Comparison of ENCODE assay signal across 1 cellular context in genomic region chr6:99393698-99394531, GRCh38.
A peak's percentile ranks its signal among the peaks of the same experiment; 100 is the strongest.
TF ChIP-seq lines count a peak whose summit lies in the region.

TSS of gene COQ3 (minus strand) at chr6:99394195. CDS start at chr6:99394179, 16 bp downstream.

TF ChIP-seq in GM12878, 131 proteins besides CTCF, POLR2A, EP300 and RAD21 (continued from another document and continues in another):
- peak; percentile 43; the same call in 1 of the 2 replicates for TF ChIP-seq BRCA1 (IDR thresholded peaks at IDR 0.05; ENCODE audit: low read depth, low read length)
- TF ChIP-seq BHLHE40 (IDR thresholded peaks at IDR 0.05; ENCODE audit: borderline replicate concordance in 1 of 2, low read depth in 2 of 2, low read length in 1 of 2): no peak
- TF ChIP-seq ZNF24 (IDR thresholded peaks at IDR 0.05): no peak
- no peak for TF ChIP-seq E2F4 (IDR thresholded peaks at IDR 0.05; ENCODE audit: low read depth, low read length)
- TF ChIP-seq TCF3 (IDR thresholded peaks at IDR 0.05; ENCODE audit: borderline replicate concordance, insufficient read depth, low read depth, low read length): no peak
- TF ChIP-seq RELB (IDR thresholded peaks at IDR 0.05; ENCODE audit: low read depth): peak; percentile 75
- 0 out of 2 replicates have a peak, but pooled peaks have one; percentile 68 for TF ChIP-seq CBX5 (IDR thresholded peaks at IDR 0.05; ENCODE audit: low read depth)
- no peak for TF ChIP-seq TARDBP (IDR thresholded peaks at IDR 0.05; ENCODE audit: borderline replicate concordance)
- no peak for TF ChIP-seq PRDM15 (CRISPR knock-in tag; IDR thresholded peaks at IDR 0.05)
- TF ChIP-seq CUX1 (IDR thresholded peaks at IDR 0.05; ENCODE audit: insufficient replicate concordance, low read depth, low read length): no peak
- TF ChIP-seq ZZZ3 (IDR thresholded peaks at IDR 0.05; ENCODE audit: control insufficient read depth, insufficient read length, low read depth): no peak
- TF ChIP-seq SUZ12 (IDR thresholded peaks at IDR 0.05; ENCODE audit: unreplicated experiment): no peak
- TF ChIP-seq RB1 (IDR thresholded peaks at IDR 0.05; ENCODE audit: borderline replicate concordance): peak; percentile 51; the same call in 1 of the 2 replicates
- TF ChIP-seq ZBTB40 (IDR thresholded peaks at IDR 0.05; ENCODE audit: borderline replicate concordance): peak; percentile 95
- TF ChIP-seq IRF3 (IDR thresholded peaks at IDR 0.05): no peak
- no peak for TF ChIP-seq SUPT20H (IDR thresholded peaks at IDR 0.05; ENCODE audit: borderline replicate concordance, control insufficient read depth, low read depth, low read length)
- no peak for TF ChIP-seq IRF4 (IDR thresholded peaks at IDR 0.05; ENCODE audit: low read depth, low read length)
- TF ChIP-seq ETV6 (conservative IDR thresholded peaks at IDR 0.05 in 1 of 2, IDR thresholded peaks at IDR 0.05 in 1 of 2; ENCODE audit: borderline replicate concordance in 1 of 2, low read depth in 1 of 2): no peak
- no peak for TF ChIP-seq PAX5 (IDR thresholded peaks at IDR 0.05; ENCODE audit: borderline replicate concordance, low read depth, low read length)
- no peak for TF ChIP-seq MAX (IDR thresholded peaks at IDR 0.05; ENCODE audit: low read depth, low read length)
- no peak; the same call in 1 of the 2 replicates for TF ChIP-seq ZBTB33 (IDR thresholded peaks at IDR 0.05)
- TF ChIP-seq KAT2A (conservative IDR thresholded peaks at IDR 0.05; ENCODE audit: control insufficient read depth, low read depth, low read length): no peak
- TF ChIP-seq GABPA (IDR thresholded peaks at IDR 0.05; ENCODE audit: low read depth): peak; percentile 90
- no peak for TF ChIP-seq RELA (IDR thresholded peaks at IDR 0.05; ENCODE audit: borderline replicate concordance, partially characterized antibody)
- no peak for TF ChIP-seq ESRRA (IDR thresholded peaks at IDR 0.05; ENCODE audit: low read length)
- peak; percentile 90 for TF ChIP-seq ZNF384 (IDR thresholded peaks at IDR 0.05; ENCODE audit: borderline replicate concordance, low read depth, low read length)
- peak; percentile 76 for TF ChIP-seq E2F8 (IDR thresholded peaks at IDR 0.05; ENCODE audit: low read depth, partially characterized antibody)
- peak; percentile 87; the same call in 1 of the 2 replicates for TF ChIP-seq POLR2AphosphoS2 (IDR thresholded peaks at IDR 0.05; ENCODE audit: low read depth, low read length)
- TF ChIP-seq ASH2L (IDR thresholded peaks at IDR 0.05; ENCODE audit: borderline replicate concordance, low read depth): peak; percentile 99
- peak; percentile 46; the same call in 1 of the 2 replicates for TF ChIP-seq IKZF1 (conservative IDR thresholded peaks at IDR 0.05)
